Comparison of ENCODE assay signal across 11 cellular contexts in the genomic region with DNA sequence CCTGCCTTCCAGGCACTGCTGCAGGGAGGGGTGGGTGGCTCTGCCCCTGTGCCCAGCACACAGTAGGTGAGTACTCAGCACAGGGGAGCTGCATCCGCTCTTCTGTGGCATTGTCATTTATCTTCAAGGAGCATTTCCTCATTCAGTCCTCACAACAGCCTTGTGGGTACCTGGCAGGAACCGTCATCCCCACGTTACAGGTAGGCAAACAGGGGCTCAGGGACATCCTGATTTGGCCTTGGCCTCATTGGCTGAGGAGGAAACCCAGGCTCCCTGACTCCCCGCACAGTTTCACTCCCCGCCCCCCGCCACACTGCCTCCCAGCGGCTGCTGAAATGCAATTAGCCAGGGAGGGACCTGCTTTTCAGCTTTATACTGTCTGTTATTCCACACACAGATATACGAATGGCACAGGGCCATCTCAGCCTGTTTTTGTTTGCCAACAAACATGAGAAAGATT. TPM values are rescaled to one million over a fixed set of nuclear protein-coding genes. Genes with fewer than 3 reads are reported as not detected.
DNase-seq lines count a peak whose midpoint lies in the region; ATAC-seq, FAIRE-seq and TF ChIP-seq lines count a peak whose summit lies in the region.
"Had no signal": no experiment of that assay in that cellular context is flagged by ENCODE, and none has a peak within 500 bp of the region (broad histone marks: within the 10 kb centered on the region; RNA-seq: fewer than 3 reads in every experiment).

No MANE protein-coding gene starts in this region.

- no peaks in the 10 kb centered on the region for H3K79me2 ChIP-seq in keratinocyte (ENCODE audit: control insufficient read depth, insufficient read depth, low read length)

- peak overlapping the region; percentile 33 for H2AFZ ChIP-seq in keratinocyte (ENCODE audit: control insufficient read depth, low read length)

- POLR2A ChIA-PET in AG04450 (lab: Yijun Ruan, JAX) = interaction anchor here (0.7 kb wide), 1 partner anchor 214 kb away, joined by 3 read pairs; no protein-coding TSS in a partner anchor
- POLR2A ChIA-PET in WTC11 (lab: Charles Lee) = interaction anchor here (1.1 kb wide), 1 partner anchor 9 kb away, joined by 3 read pairs; no protein-coding TSS in a partner anchor

- no peak for DNase-seq in AG04450 (ENCODE audit: low read depth, low spot score)
- peak; percentile 62 for DNase-seq in WTC11 (ENCODE audit: low spot score)
- DNase-seq in keratinocyte (ENCODE audit: low read depth, low spot score) = no peak
- DNase-seq in activated CD8-positive, alpha-beta memory T cell treated with anti-CD3 and anti-CD28 coated beads, Interleukin-2, amount 50 U/mL, for 48 hours = no peak
- DNase-seq in Ammon's horn (ENCODE audit: low spot score) = no peak
- DNase-seq: left ventricle myocardium inferior, NCI-H748 treated with DMSO at 0.1 percent for 48 hours had no signal

- ATAC-seq in WTC11 = peak; percentile 78
- no peak for ATAC-seq in GM19035 (IDR thresholded peaks at IDR 0.05; ENCODE audit: unreplicated experiment)
- no peak for ATAC-seq in GM21526 (IDR thresholded peaks at IDR 0.05; ENCODE audit: low FRiP score, unreplicated experiment)

- no peaks in the 10 kb centered on the region for H3K36me3 ChIP-seq in keratinocyte (ENCODE audit: control insufficient read depth in 2 of 2, extremely low read depth in 1 of 2, insufficient read depth in 2 of 2, low read length in 2 of 2)
- H3K36me3 ChIP-seq: left ventricle myocardium inferior had no signal

- no peak overlapping the region for H3K4me3 Mint-ChIP-seq in WTC11

- CTCF ChIA-PET in AG04450 (lab: Charles Lee) (interaction anchor here (0.8 kb wide), 1 partner anchor 687 kb away, joined by 3 read pairs; no protein-coding TSS in a partner anchor), WTC11 (lab: Charles Lee) (interaction anchor here (0.7 to 3.3 kb wide), 13 partner anchors 15 to 582 kb away, joined by 3 to 24 read pairs (median 4); no protein-coding TSS in a partner anchor)

- H3K27me3 Mint-ChIP-seq in WTC11 (ENCODE audit: low read depth) = no peaks in the 10 kb centered on the region; the same call in 1 of the 2 replicates

- no peaks in the 10 kb centered on the region for H3K27me3 ChIP-seq in AG04450 (ENCODE audit: control insufficient read depth, insufficient read depth, low read length)
- H3K27me3 ChIP-seq in keratinocyte (ENCODE audit: control insufficient read depth, extremely low read depth, insufficient read depth, low read length) = no peaks in the 10 kb centered on the region

- FAIRE-seq in keratinocyte (lab: Jason Lieb, UNC) = no peak
- FAIRE-seq: HTR-8/SVneo had no signal

- H3K4me3 ChIP-seq in AG04450 (ENCODE audit: low read depth, low read length) = no peak overlapping the region
- H3K4me3 ChIP-seq in keratinocyte (ENCODE audit: control insufficient read depth in 2 of 3, extremely low read depth in 1 of 3, insufficient read depth in 2 of 3, low read depth in 1 of 3, low read length in 3 of 3) = no peak overlapping the region
- H3K4me3 ChIP-seq: left ventricle myocardium inferior had no signal

- peak overlapping the region; percentile 85 for H3K27ac Mint-ChIP-seq in WTC11

- no peaks in the 10 kb centered on the region for H4K20me1 ChIP-seq in keratinocyte (ENCODE audit: control insufficient read depth, extremely low read depth, insufficient read depth, low read length)

- no peaks in the 10 kb centered on the region for H3K9me1 ChIP-seq in keratinocyte (ENCODE audit: control insufficient read depth, extremely low read depth, insufficient read depth, low read length)

- H3K4me1 ChIP-seq in keratinocyte (ENCODE audit: control insufficient read depth, extremely low read depth, insufficient read depth, low read length) = peaks cover 14% of the 10 kb centered on the region
- H3K4me1 ChIP-seq: left ventricle myocardium inferior had no signal

- dilution Hi-C loops in keratinocyte (cut with MboI; ENCODE audit: extremely low pct_ligation_motif_present, low sequenced_read_pairs) = no loop called here

- peaks cover 54% of the 10 kb centered on the region for H3K4me1 Mint-ChIP-seq in WTC11

- no peaks in the 10 kb centered on the region for H3K36me3 Mint-ChIP-seq in WTC11

- TF ChIP-seq CTCF in AG04450 (IDR thresholded peaks at IDR 0.05; ENCODE audit: low read depth, low read length) = peak; percentile 9; the same call in 1 of the 2 replicates
- peak; percentile 44; the same call in 1 of the 3 replicates for TF ChIP-seq CTCF in GM12872 (IDR thresholded peaks at IDR 0.05; ENCODE audit: insufficient read depth, low read depth, low read length)
- TF ChIP-seq CTCF in WTC11 (IDR thresholded peaks at IDR 0.05) = no peak
- peak; percentile 38 to 63 (median 52) for TF ChIP-seq CTCF in keratinocyte (optimal IDR thresholded peaks at IDR 0.05 in 1 of 3, IDR thresholded peaks at IDR 0.05 in 1 of 3, conservative IDR thresholded peaks at IDR 0.05 in 1 of 3; ENCODE audit: extremely low read depth in 1 of 3, insufficient read depth in 2 of 3, low read length in 3 of 3)

- no peak overlapping the region for H3K4me2 ChIP-seq in keratinocyte (ENCODE audit: control insufficient read depth, extremely low read depth, insufficient read depth, low read depth, low read length)

- H3K27ac ChIP-seq in AG04450 (ENCODE audit: low read depth, low read length) (no peak overlapping the region), keratinocyte (ENCODE audit: control insufficient read depth, insufficient read depth, low read length) (no peak overlapping the region)
- H3K27ac ChIP-seq: left ventricle myocardium inferior had no signal

- H3K9me3 ChIP-seq in AG04450 (ENCODE audit: control insufficient read depth, insufficient read depth, low read length) (no peaks in the 10 kb centered on the region; the same call in 1 of the 2 replicates), keratinocyte (ENCODE audit: control insufficient read depth, low read depth, low read length) (no peaks in the 10 kb centered on the region)
- H3K9me3 ChIP-seq: left ventricle myocardium inferior had no signal

- H3K9me3 Mint-ChIP-seq in WTC11 = no peaks in the 10 kb centered on the region

- no peak overlapping the region for H3K9ac ChIP-seq in keratinocyte (ENCODE audit: control insufficient read depth, extremely low read depth, insufficient read depth, low read length)

TF ChIP-seq in WTC11, 78 proteins besides CTCF, POLR2A, EP300 and RAD21:
- TF ChIP-seq SMAD3 (CRISPR knock-in tag; IDR thresholded peaks at IDR 0.05; ENCODE audit: borderline replicate concordance) = peak; percentile 26; the same call in 1 of the 2 replicates
- TF ChIP-seq MYBL2 (CRISPR knock-in tag; IDR thresholded peaks at IDR 0.05) = peak; percentile 38; the same call in 1 of the 2 replicates
- TF ChIP-seq RELA (CRISPR knock-in tag; IDR thresholded peaks at IDR 0.05; ENCODE audit: borderline replicate concordance) = no peak
- TF ChIP-seq ETV6 (CRISPR knock-in tag; IDR thresholded peaks at IDR 0.05) = 0 out of 2 replicates have a peak, but pooled peaks have one; percentile 25
- TF ChIP-seq ZNF396 (CRISPR knock-in tag; IDR thresholded peaks at IDR 0.05; ENCODE audit: borderline replicate concordance) = no peak
- no peak for TF ChIP-seq ATF1 (CRISPR knock-in tag; IDR thresholded peaks at IDR 0.05)
- TF ChIP-seq FOXP1 (CRISPR knock-in tag; IDR thresholded peaks at IDR 0.05; ENCODE audit: borderline replicate concordance) = no peak
- TF ChIP-seq ZNF121 (CRISPR knock-in tag; IDR thresholded peaks at IDR 0.05) = 0 out of 2 replicates have a peak, but pooled peaks have one; percentile 16
- TF ChIP-seq SP1 (CRISPR knock-in tag; conservative IDR thresholded peaks at IDR 0.05) = peak; percentile 52; the same call in 1 of the 2 replicates
- TF ChIP-seq NFYB (CRISPR knock-in tag; conservative IDR thresholded peaks at IDR 0.05; ENCODE audit: low read depth) = peak; percentile 43
TF ChIP-seq in WTC11: peak in this region for 6.

RNA-seq across cellular contexts. Expression of a gene that starts 24.3 kb away (rescaled TPM):
- not detected in 2 replicates for polyA plus RNA-seq in AG04450 (2011; rRNA removed)
- not detected in 2 replicates for polyA minus RNA-seq in AG04450 (2011; rRNA and poly(A)+ RNA removed)
- total RNA-seq in WTC11 (2021) = not detected in 3 replicates
- 0.14 to 0.32 TPM (median 0.20 TPM) in 3 replicates for polyA plus RNA-seq in keratinocyte
- polyA plus RNA-seq in keratinocyte (2011; ENCODE audit: low read depth) = 4.5 TPM
- polyA plus RNA-seq in keratinocyte (2011; cell fraction: cytosol; rRNA removed) = 0.12 and 0.29 TPM in 2 replicates
- 0.56 TPM in 2 replicates for polyA plus RNA-seq in keratinocyte (2011; cell fraction: nucleus; rRNA removed)
- 0.10 and 10.0 TPM in 2 replicates for polyA plus RNA-seq in keratinocyte (2012; ENCODE audit: low replicate concordance)
- 0.35 to 1.5 TPM (median 0.43 TPM) in 3 replicates for polyA minus RNA-seq in keratinocyte
- not detected for polyA minus RNA-seq in keratinocyte (2011; cell fraction: cytosol; rRNA and poly(A)+ RNA removed)
- polyA minus RNA-seq in keratinocyte (2011; cell fraction: nucleus; rRNA and poly(A)+ RNA removed) = 0.31 and 0.32 TPM in 2 replicates
- total RNA-seq: left ventricle myocardium inferior had no signal

RNA-seq across cellular contexts. Expression of a gene that starts 49.1 kb away (rescaled TPM):
- polyA plus RNA-seq in AG04450 (2011; rRNA removed) (13.9 and 15.5 TPM in 2 replicates), keratinocyte (3.5 to 6.0 TPM (median 4.8 TPM) in 3 replicates)
- polyA minus RNA-seq in AG04450 (2011; rRNA and poly(A)+ RNA removed) = 18.2 and 20.0 TPM in 2 replicates
- 30.4 to 32.2 TPM (median 31.3 TPM) in 3 replicates for total RNA-seq in WTC11 (2021)
- polyA plus RNA-seq in keratinocyte (2011; ENCODE audit: low read depth) = 4.3 TPM
- polyA plus RNA-seq in keratinocyte (2011; cell fraction: cytosol; rRNA removed) = 5.1 and 5.7 TPM in 2 replicates
- polyA plus RNA-seq in keratinocyte (2011; cell fraction: nucleus; rRNA removed) = 10.7 and 11.3 TPM in 2 replicates
- 6.0 and 6.3 TPM in 2 replicates for polyA plus RNA-seq in keratinocyte (2012; ENCODE audit: low replicate concordance)
- 5.3 to 17.4 TPM (median 9.7 TPM) in 3 replicates for polyA minus RNA-seq in keratinocyte
- 3.1 TPM for polyA minus RNA-seq in keratinocyte (2011; cell fraction: cytosol; rRNA and poly(A)+ RNA removed)
- polyA minus RNA-seq in keratinocyte (2011; cell fraction: nucleus; rRNA and poly(A)+ RNA removed) = 4.2 and 5.8 TPM in 2 replicates
